ENCODE assay signal across 14 cellular contexts in genomic region chr13:21683034-21683733, GRCh38. TPM values are rescaled to one million over a fixed set of nuclear protein-coding genes. Genes with fewer than 3 reads are reported as not detected.
A peak's percentile ranks its signal among the peaks of the same experiment; 100 is the strongest.
DNase-seq lines count a peak whose midpoint lies in the region; ATAC-seq and TF ChIP-seq lines count a peak whose summit lies in the region.
"Had no signal": no experiment of that assay in that cellular context is flagged by ENCODE, and none has a peak within 500 bp of the region (broad histone marks: within the 10 kb centered on the region; RNA-seq: fewer than 3 reads in every experiment).

No MANE protein-coding gene starts in this region.

- intact Hi-C loops in MCF 10A (cut with micrococcal nuclease), result no loop called here
- intact Hi-C loops in breast epithelium (cut with DNase I; ENCODE audit: low total_unique reads), result no loop called here

- H3K27ac ChIP-seq in breast epithelium, result no peak overlapping the region
- peak overlapping the region; percentile 87 for H3K27ac ChIP-seq in RWPE1

- H3K4me1 Mint-ChIP-seq in MCF 10A (ENCODE audit: insufficient read depth, unreplicated experiment), result peaks cover 21% of the 10 kb centered on the region
- H3K4me1 Mint-ChIP-seq: natural killer cell had no signal

- POLR2A ChIA-PET in MCF 10A (lab: Yijun Ruan, JAX) (interaction anchor here (0.6 to 1.4 kb wide), 9 partner anchors 9 to 79 kb away, joined by 3 to 6 read pairs (median 4); partner anchors contain the start of gene MICU2), RWPE1 (lab: Yijun Ruan, JAX; ENCODE audit: low non-redundant PET) (no interaction called here)

- H3K4me3 Mint-ChIP-seq in MCF 10A (ENCODE audit: unreplicated experiment), result no peak overlapping the region
- H3K4me3 Mint-ChIP-seq: natural killer cell had no signal

- H3K4me3 ChIP-seq in breast epithelium (no peak overlapping the region), fibroblast of the aortic adventitia (ENCODE audit: low read depth, low read length) (no peak overlapping the region)

- peaks cover 0 to 3% of the 10 kb centered on the region in 2 donors for H3K27me3 ChIP-seq in breast epithelium

- ATAC-seq in GM18517 (IDR thresholded peaks at IDR 0.05; ENCODE audit: unreplicated experiment) (no peak), GM19351 (IDR thresholded peaks at IDR 0.05; ENCODE audit: unreplicated experiment) (no peak)
- ATAC-seq: activated CD4-positive, CD25-positive, alpha-beta regulatory T cell treated with anti-CD3 and anti-CD28 coated beads, Interleukin-2, amount 50 U/mL, for 24 hours; natural killer cell had no signal

- no peaks in the 10 kb centered on the region for H3K36me3 ChIP-seq in breast epithelium

- no peaks in the 10 kb centered on the region for H3K27me3 Mint-ChIP-seq in MCF 10A (ENCODE audit: insufficient read depth, unreplicated experiment)

- H3K27ac Mint-ChIP-seq in MCF 10A (ENCODE audit: low read depth, unreplicated experiment), result no peak overlapping the region
- H3K27ac Mint-ChIP-seq: natural killer cell had no signal

- H3K9me3 ChIP-seq in breast epithelium, result no peaks in the 10 kb centered on the region

- no peaks in the 10 kb centered on the region for H3K4me1 ChIP-seq in breast epithelium

- no peaks in the 10 kb centered on the region for H3K9me3 Mint-ChIP-seq in MCF 10A (ENCODE audit: unreplicated experiment)
- H3K9me3 Mint-ChIP-seq: natural killer cell had no signal

- H3K36me3 Mint-ChIP-seq in MCF 10A (ENCODE audit: insufficient read depth, unreplicated experiment), result no peaks in the 10 kb centered on the region
- H3K36me3 Mint-ChIP-seq: natural killer cell had no signal

- no peak for TF ChIP-seq POLR2A in breast epithelium (IDR thresholded peaks at IDR 0.05)

- DNase-seq in MCF 10A (ENCODE audit: unreplicated experiment), result peak; percentile 73
- no peak for DNase-seq in breast epithelium (ENCODE audit: low spot score in 2 of 2)
- peak; percentile 77 for DNase-seq in RWPE1 (ENCODE audit: low spot score)
- peak; percentile 14 for DNase-seq in fibroblast of the aortic adventitia (ENCODE audit: low read depth)
- peak; percentile 49 for DNase-seq in stromal cell of bone marrow (ENCODE audit: low read depth)
- DNase-seq in activated CD4-positive, alpha-beta T cell treated with anti-CD3 and anti-CD28 coated beads, Interleukin-2, amount 50 U/mL, for 1 hour, result no peak
- DNase-seq: activated effector memory CD4-positive, alpha-beta T cell treated with Interleukin-2 at 50 U/mL for 16 hours; cortex of kidney; natural killer cell; SHP77; stimulated activated CD8-positive, alpha-beta memory T cell treated with anti-CD3 and anti-CD28 coated beads, Interleukin-4, amount 100 ng/mL, for 48 hours had no signal

- TF ChIP-seq CTCF in MCF 10A (IDR thresholded peaks at IDR 0.05; ENCODE audit: unreplicated experiment) (no peak), breast epithelium (IDR thresholded peaks at IDR 0.05) (no peak), RWPE1 (conservative IDR thresholded peaks at IDR 0.05; ENCODE audit: low read depth) (no peak), fibroblast of the aortic adventitia (IDR thresholded peaks at IDR 0.05; ENCODE audit: insufficient read depth, low read length) (no peak)

- CTCF ChIA-PET in MCF 10A (lab: Yijun Ruan, JAX), result interaction anchor here (0.5 to 1.8 kb wide), 4 partner anchors 45 to 1092 kb away, joined by 3 to 12 read pairs (median 4); no protein-coding TSS in a partner anchor
- CTCF ChIA-PET in RWPE1 (lab: Yijun Ruan, JAX), result interaction anchor here (1.3 kb wide), 1 partner anchor 46 kb away, joined by 8 read pairs; no protein-coding TSS in a partner anchor

- no TSS peak for BruUV-seq in MCF 10A (replicated peaks; lab: Mats Ljungman, UMichigan)

RNA-seq across cellular contexts. Expression of gene FGF9, which starts 12.3 kb away (rescaled TPM):
- 0.35 TPM in 1 of 2 replicates, not detected in the other for total RNA-seq in MCF 10A (2022)
- total RNA-seq in breast epithelium, result 1 to 10 TPM in 1 of 3 donors, under 1 TPM in 1, not detected in 1; 0.32 to 1.2 TPM
- 0.18 and 2.5 TPM in 2 replicates for total RNA-seq in fibroblast of the aortic adventitia (ENCODE audit: low replicate concordance)

Comparison
In these comparisons a context has a peak if more than half of its experiments do, and no peak if none do; other contexts are left out.
1. DNase-seq: peak in MCF 10A (single experiment), RWPE1 (single experiment), fibroblast of the aortic adventitia (single experiment) and stromal cell of bone marrow (single experiment); none in breast epithelium (0 of 2) and activated CD4-positive, alpha-beta T cell treated with anti-CD3 and anti-CD28 coated beads, Interleukin-2, amount 50 U/mL, for 1 hour (single experiment).